1 cellular context compared by ENCODE assay signal in the genomic region with DNA sequence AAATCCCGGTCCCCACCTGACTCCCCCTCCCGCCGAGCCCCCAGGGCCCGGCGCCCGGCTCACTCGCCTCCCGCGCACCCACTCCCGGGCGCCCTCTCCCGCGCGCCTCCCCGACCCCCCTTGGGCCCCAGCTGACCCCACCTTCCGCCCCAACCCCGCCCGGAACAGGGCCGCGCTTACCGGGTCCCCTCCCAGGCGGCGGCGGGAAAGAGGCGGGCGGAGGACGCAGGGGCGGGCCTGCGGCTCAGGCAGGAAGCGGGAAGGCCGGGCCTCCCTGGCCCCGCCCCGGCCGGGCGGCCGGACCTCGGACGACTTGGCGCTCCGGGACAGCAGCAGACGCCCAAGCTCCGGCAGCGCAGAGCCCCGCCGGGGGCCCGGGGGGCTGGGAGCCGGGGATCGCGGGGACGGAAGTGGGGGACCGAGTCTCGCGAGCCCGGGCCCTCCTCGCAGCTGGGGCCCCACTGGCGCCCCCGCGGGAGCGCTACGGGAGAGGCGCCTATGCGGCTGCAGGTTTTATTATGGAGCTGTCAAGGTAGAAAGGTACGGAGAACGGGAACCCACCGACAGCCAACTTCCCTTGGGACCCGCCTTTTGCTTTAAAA.
A peak's percentile ranks its signal among the peaks of the same experiment; 100 is the strongest.
TF ChIP-seq lines count a peak whose summit lies in the region.

TSS of gene SLC41A3 (minus strand) at position 212 of the 602 bp plus-strand sequence. CDS start 15,905 bp downstream, outside the sequence.

TF ChIP-seq in HepG2, 621 proteins besides CTCF, POLR2A, EP300 and RAD21 (continued from another document and continues in another):
- TF ChIP-seq, protein P1, sequence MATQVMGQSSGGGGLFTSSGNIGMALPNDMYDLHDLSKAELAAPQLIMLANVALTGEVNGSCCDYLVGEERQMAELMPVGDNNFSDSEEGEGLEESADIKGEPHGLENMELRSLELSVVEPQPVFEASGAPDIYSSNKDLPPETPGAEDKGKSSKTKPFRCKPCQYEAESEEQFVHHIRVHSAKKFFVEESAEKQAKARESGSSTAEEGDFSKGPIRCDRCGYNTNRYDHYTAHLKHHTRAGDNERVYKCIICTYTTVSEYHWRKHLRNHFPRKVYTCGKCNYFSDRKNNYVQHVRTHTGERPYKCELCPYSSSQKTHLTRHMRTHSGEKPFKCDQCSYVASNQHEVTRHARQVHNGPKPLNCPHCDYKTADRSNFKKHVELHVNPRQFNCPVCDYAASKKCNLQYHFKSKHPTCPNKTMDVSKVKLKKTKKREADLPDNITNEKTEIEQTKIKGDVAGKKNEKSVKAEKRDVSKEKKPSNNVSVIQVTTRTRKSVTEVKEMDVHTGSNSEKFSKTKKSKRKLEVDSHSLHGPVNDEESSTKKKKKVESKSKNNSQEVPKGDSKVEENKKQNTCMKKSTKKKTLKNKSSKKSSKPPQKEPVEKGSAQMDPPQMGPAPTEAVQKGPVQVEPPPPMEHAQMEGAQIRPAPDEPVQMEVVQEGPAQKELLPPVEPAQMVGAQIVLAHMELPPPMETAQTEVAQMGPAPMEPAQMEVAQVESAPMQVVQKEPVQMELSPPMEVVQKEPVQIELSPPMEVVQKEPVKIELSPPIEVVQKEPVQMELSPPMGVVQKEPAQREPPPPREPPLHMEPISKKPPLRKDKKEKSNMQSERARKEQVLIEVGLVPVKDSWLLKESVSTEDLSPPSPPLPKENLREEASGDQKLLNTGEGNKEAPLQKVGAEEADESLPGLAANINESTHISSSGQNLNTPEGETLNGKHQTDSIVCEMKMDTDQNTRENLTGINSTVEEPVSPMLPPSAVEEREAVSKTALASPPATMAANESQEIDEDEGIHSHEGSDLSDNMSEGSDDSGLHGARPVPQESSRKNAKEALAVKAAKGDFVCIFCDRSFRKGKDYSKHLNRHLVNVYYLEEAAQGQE (IDR thresholded peaks at IDR 0.05; ENCODE audit: borderline replicate concordance in 1 of 2, low read depth in 1 of 2, low read length in 2 of 2), result 0 out of 4 replicates have a peak, but pooled peaks of 1 of the 2 experiments have one; percentile 27
- TF ChIP-seq, protein P2, sequence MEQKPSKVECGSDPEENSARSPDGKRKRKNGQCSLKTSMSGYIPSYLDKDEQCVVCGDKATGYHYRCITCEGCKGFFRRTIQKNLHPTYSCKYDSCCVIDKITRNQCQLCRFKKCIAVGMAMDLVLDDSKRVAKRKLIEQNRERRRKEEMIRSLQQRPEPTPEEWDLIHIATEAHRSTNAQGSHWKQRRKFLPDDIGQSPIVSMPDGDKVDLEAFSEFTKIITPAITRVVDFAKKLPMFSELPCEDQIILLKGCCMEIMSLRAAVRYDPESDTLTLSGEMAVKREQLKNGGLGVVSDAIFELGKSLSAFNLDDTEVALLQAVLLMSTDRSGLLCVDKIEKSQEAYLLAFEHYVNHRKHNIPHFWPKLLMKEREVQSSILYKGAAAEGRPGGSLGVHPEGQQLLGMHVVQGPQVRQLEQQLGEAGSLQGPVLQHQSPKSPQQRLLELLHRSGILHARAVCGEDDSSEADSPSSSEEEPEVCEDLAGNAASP (CRISPR knock-in tag; IDR thresholded peaks at IDR 0.05; ENCODE audit: borderline replicate concordance), result no peak
- TF ChIP-seq BRF2 (CRISPR knock-in tag; IDR thresholded peaks at IDR 0.05) (no peak), POLR2G (IDR thresholded peaks at IDR 0.05; ENCODE audit: low read depth, low read length) (peak; percentile 65), KDM5A (IDR thresholded peaks at IDR 0.05; ENCODE audit: borderline replicate concordance, low read length) (0 out of 2 replicates have a peak, but pooled peaks have one; percentile 28), TARDBP (CRISPR knock-in tag; IDR thresholded peaks at IDR 0.05) (peak; percentile 32; the same call in 1 of the 2 replicates), ZBTB25 (CRISPR knock-in tag; IDR thresholded peaks at IDR 0.05) (peak; percentile 97; the same call in 1 of the 2 replicates), ERF (CRISPR knock-in tag; IDR thresholded peaks at IDR 0.05) (0 out of 2 replicates have a peak, but pooled peaks have one; percentile 20), YY1 (IDR thresholded peaks at IDR 0.05; ENCODE audit: insufficient read depth, insufficient replicate concordance, low read depth, low read length) (peak; percentile 72), ZNF607 (CRISPR knock-in tag; IDR thresholded peaks at IDR 0.05; ENCODE audit: borderline replicate concordance) (peak; percentile 58; the same call in 1 of the 2 replicates), CHD2 (IDR thresholded peaks at IDR 0.05; ENCODE audit: low read depth, low read length) (peak; percentile 96), SP2 (CRISPR knock-in tag; IDR thresholded peaks at IDR 0.05) (peak; percentile 60), ZFP91 (CRISPR knock-in tag; IDR thresholded peaks at IDR 0.05; ENCODE audit: borderline replicate concordance) (peak; percentile 33; the same call in 1 of the 2 replicates), ZNF329 (CRISPR knock-in tag; IDR thresholded peaks at IDR 0.05; ENCODE audit: low read depth) (0 out of 2 replicates have a peak, but pooled peaks have one; percentile 30), TCF7 (IDR thresholded peaks at IDR 0.05; ENCODE audit: low read depth) (no peak), ZNF543 (CRISPR knock-in tag; IDR thresholded peaks at IDR 0.05) (0 out of 2 replicates have a peak, but pooled peaks have one; percentile 41), ZNF230 (CRISPR knock-in tag; IDR thresholded peaks at IDR 0.05) (0 out of 2 replicates have a peak, but pooled peaks have one; percentile 38), ZNF567 (CRISPR knock-in tag; IDR thresholded peaks at IDR 0.05; ENCODE audit: borderline replicate concordance) (no peak), ZNF556 (CRISPR knock-in tag; IDR thresholded peaks at IDR 0.05; ENCODE audit: borderline replicate concordance) (peak; percentile 83; the same call in 1 of the 2 replicates), PPARG (CRISPR knock-in tag; conservative IDR thresholded peaks at IDR 0.05) (no peak), SPEN (CRISPR knock-in tag; IDR thresholded peaks at IDR 0.05; ENCODE audit: low read depth) (peak; percentile 48), ZNF205 (CRISPR knock-in tag; IDR thresholded peaks at IDR 0.05) (peak; percentile 100), RXRB (CRISPR knock-in tag; IDR thresholded peaks at IDR 0.05; ENCODE audit: borderline replicate concordance) (0 out of 2 replicates have a peak, but pooled peaks have one; percentile 5), TAF1 (CRISPR knock-in tag; IDR thresholded peaks at IDR 0.05) (peak; percentile 30; the same call in 1 of the 2 replicates), PATZ1 (CRISPR knock-in tag; IDR thresholded peaks at IDR 0.05) (peak; percentile 89), ZNF24 (IDR thresholded peaks at IDR 0.05) (no peak), ZSCAN5A (CRISPR knock-in tag; IDR thresholded peaks at IDR 0.05; ENCODE audit: borderline replicate concordance) (peak; percentile 26; the same call in 1 of the 2 replicates), ZNF878 (CRISPR knock-in tag; IDR thresholded peaks at IDR 0.05) (peak; percentile 77; the same call in 1 of the 2 replicates), ZBTB7B (CRISPR knock-in tag; IDR thresholded peaks at IDR 0.05) (peak; percentile 43; the same call in 1 of the 2 replicates), JUN (CRISPR knock-in tag; IDR thresholded peaks at IDR 0.05) (no peak)
- TF ChIP-seq, protein P3, sequence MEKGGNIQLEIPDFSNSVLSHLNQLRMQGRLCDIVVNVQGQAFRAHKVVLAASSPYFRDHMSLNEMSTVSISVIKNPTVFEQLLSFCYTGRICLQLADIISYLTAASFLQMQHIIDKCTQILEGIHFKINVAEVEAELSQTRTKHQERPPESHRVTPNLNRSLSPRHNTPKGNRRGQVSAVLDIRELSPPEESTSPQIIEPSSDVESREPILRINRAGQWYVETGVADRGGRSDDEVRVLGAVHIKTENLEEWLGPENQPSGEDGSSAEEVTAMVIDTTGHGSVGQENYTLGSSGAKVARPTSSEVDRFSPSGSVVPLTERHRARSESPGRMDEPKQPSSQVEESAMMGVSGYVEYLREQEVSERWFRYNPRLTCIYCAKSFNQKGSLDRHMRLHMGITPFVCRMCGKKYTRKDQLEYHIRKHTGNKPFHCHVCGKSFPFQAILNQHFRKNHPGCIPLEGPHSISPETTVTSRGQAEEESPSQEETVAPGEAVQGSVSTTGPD (CRISPR knock-in tag; IDR thresholded peaks at IDR 0.05), result no peak
- TF ChIP-seq, protein P4, sequence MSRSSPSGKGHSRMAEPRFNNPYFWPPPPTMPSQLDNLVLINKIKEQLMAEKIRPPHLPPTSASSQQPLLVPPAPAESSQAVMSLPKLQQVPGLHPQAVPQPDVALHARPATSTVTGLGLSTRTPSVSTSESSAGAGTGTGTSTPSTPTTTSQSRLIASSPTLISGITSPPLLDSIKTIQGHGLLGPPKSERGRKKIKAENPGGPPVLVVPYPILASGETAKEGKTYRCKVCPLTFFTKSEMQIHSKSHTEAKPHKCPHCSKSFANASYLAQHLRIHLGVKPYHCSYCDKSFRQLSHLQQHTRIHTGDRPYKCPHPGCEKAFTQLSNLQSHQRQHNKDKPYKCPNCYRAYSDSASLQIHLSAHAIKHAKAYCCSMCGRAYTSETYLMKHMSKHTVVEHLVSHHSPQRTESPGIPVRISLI (CRISPR knock-in tag; IDR thresholded peaks at IDR 0.05; ENCODE audit: borderline replicate concordance), result peak; percentile 42; the same call in 1 of the 2 replicates
- TF ChIP-seq, protein P5, sequence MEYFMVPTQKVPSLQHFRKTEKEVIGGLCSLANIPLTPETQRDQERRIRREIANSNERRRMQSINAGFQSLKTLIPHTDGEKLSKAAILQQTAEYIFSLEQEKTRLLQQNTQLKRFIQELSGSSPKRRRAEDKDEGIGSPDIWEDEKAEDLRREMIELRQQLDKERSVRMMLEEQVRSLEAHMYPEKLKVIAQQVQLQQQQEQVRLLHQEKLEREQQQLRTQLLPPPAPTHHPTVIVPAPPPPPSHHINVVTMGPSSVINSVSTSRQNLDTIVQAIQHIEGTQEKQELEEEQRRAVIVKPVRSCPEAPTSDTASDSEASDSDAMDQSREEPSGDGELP (IDR thresholded peaks at IDR 0.05; ENCODE audit: borderline replicate concordance, low read depth), result peak; percentile 76; the same call in 1 of the 2 replicates
- TF ChIP-seq, protein P6, sequence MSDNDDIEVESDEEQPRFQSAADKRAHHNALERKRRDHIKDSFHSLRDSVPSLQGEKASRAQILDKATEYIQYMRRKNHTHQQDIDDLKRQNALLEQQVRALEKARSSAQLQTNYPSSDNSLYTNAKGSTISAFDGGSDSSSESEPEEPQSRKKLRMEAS (IDR thresholded peaks at IDR 0.05), result peak; percentile 52
- TF ChIP-seq, protein P7, sequence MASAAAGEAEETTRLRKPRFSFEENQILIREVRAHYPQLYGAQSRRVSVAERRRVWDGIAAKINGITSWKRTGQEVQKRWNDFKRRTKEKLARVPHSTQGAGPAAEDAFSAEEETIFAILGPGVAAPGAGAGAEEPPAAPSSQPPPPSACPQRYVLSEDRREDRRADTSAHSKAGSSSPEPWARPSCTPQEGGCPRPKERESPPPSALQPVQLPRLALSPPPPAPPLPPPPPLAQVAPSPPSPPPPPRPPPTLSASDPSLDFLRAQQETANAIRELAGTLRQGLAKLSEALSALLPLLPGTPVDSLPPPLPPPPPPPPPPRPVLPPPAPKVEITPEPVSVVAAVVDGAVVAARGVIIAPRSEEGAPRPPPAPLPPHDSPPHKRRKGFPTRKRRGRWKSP (CRISPR knock-in tag; IDR thresholded peaks at IDR 0.05), result no peak
